2 cellular contexts compared by ENCODE assay signal in the genomic region with DNA sequence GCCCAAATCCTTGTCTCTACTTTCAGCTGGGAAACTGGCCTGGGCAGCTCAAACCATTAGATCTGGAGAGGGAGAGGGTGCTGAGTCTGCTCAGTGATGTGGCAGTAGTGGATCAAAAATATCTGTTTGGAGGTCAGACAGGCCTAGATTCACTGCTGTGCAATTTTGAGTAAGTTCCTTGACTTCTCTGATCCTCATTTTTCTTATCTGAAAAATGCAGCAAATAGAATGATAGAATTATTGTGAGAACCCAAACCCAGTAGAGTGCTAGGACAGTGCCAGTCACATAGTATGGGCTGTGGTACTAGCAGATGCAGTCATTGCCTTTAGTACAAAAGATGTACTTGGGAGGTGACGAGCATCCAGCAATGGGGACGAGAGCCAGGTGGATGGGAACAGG.
A peak's percentile ranks its signal among the peaks of the same experiment; 100 is the strongest.
TF ChIP-seq lines count a peak whose summit lies in the region.

No MANE protein-coding gene starts in this region.

TF ChIP-seq in HepG2, 621 proteins besides CTCF, POLR2A, EP300 and RAD21:
- TF ChIP-seq ZNF768 (CRISPR knock-in tag; IDR thresholded peaks at IDR 0.05) (peak; percentile 46; the same call in 1 of the 2 replicates), AHR (CRISPR knock-in tag; IDR thresholded peaks at IDR 0.05) (no peak)

TF ChIP-seq in H1, 55 proteins besides CTCF, POLR2A, EP300 and RAD21:
- TF ChIP-seq EZH2 (IDR thresholded peaks at IDR 0.05; ENCODE audit: low read depth, low read length, severe bottlenecking) (no peak), TBP (IDR thresholded peaks at IDR 0.05; ENCODE audit: low read depth, low read length) (no peak), KDM1A (IDR thresholded peaks at IDR 0.05; ENCODE audit: borderline replicate concordance, low read length) (peak; percentile 86), CBX8 (IDR thresholded peaks at IDR 0.05; ENCODE audit: borderline replicate concordance, low read depth, low read length) (no peak), KDM4A (IDR thresholded peaks at IDR 0.05; ENCODE audit: low read depth, low read length, severe bottlenecking) (no peak), HDAC2 (IDR thresholded peaks at IDR 0.05; ENCODE audit: borderline replicate concordance in 1 of 2, low read depth in 2 of 2, low read length in 2 of 2) (peak in 1 of 2 experiments; percentile 57; a peak in 1 of 4 replicates), SAP30 (IDR thresholded peaks at IDR 0.05; ENCODE audit: insufficient read depth, insufficient replicate concordance, low read length) (no peak), SP4 (IDR thresholded peaks at IDR 0.05; ENCODE audit: low read length) (no peak), CTBP2 (IDR thresholded peaks at IDR 0.05; ENCODE audit: borderline replicate concordance, insufficient read depth, insufficient read length, low read length) (no peak), TAF1 (IDR thresholded peaks at IDR 0.05; ENCODE audit: low read depth, low read length) (no peak), SUZ12 (IDR thresholded peaks at IDR 0.05; ENCODE audit: low read length) (no peak), JUN (IDR thresholded peaks at IDR 0.05; ENCODE audit: low read depth, low read length) (no peak), CHD2 (IDR thresholded peaks at IDR 0.05; ENCODE audit: low read length) (no peak), TCF12 (IDR thresholded peaks at IDR 0.05; ENCODE audit: low read depth, low read length) (no peak), ASH2L (IDR thresholded peaks at IDR 0.05; ENCODE audit: low read length) (no peak)
- TF ChIP-seq, protein P1, sequence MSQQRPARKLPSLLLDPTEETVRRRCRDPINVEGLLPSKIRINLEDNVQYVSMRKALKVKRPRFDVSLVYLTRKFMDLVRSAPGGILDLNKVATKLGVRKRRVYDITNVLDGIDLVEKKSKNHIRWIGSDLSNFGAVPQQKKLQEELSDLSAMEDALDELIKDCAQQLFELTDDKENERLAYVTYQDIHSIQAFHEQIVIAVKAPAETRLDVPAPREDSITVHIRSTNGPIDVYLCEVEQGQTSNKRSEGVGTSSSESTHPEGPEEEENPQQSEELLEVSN (IDR thresholded peaks at IDR 0.05), result no peak
TF ChIP-seq in H1: peak in this region for 2.
